1 cellular context compared by ENCODE assay signal in the genomic region with DNA sequence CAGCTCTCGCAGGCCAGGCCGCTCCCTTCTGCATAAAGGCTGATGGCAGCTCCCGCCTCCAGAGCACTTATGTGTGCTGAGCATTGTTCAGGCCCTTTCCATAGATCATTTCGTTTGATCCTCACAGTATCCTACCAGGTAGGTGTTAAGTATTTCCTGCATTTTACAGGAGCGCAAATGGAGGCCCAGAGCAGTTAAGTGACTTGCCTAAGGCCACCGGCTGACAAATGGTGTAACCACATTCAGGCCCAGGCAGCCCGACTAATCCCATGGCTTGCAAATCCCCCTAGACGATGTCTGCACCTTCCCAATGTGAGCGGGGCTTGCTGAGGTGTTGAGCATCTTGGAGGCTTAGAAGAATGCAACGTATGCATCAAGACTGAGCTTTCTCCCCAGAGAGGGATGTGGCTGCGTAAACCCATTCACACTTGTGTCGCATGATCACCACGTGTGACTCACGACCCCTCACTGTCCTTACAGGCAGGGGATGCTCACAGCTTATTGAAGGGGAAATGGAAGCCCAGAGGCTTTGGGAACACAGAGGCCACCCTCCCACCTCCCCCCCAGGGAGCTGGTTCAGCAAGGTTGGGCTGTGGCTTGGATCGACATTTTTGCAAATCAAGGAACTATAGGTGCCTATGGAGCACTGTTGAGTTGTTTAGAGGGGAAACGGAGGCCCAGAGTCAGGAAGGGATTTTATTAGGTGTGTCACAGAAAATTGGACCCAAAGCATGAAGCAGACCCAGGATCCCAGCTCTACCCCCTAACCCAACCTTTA.
TF ChIP-seq lines count a peak whose summit lies in the region.

No MANE protein-coding gene starts in this region.

TF ChIP-seq in HepG2, 621 proteins besides CTCF, POLR2A, EP300 and RAD21 (continues in another document):
- no peak for TF ChIP-seq NCOA2 (CRISPR knock-in tag; IDR thresholded peaks at IDR 0.05)
- TF ChIP-seq SSRP1 (CRISPR knock-in tag; IDR thresholded peaks at IDR 0.05): no peak
- no peak for TF ChIP-seq SMARCC2 (IDR thresholded peaks at IDR 0.05)
- TF ChIP-seq, protein P1, sequence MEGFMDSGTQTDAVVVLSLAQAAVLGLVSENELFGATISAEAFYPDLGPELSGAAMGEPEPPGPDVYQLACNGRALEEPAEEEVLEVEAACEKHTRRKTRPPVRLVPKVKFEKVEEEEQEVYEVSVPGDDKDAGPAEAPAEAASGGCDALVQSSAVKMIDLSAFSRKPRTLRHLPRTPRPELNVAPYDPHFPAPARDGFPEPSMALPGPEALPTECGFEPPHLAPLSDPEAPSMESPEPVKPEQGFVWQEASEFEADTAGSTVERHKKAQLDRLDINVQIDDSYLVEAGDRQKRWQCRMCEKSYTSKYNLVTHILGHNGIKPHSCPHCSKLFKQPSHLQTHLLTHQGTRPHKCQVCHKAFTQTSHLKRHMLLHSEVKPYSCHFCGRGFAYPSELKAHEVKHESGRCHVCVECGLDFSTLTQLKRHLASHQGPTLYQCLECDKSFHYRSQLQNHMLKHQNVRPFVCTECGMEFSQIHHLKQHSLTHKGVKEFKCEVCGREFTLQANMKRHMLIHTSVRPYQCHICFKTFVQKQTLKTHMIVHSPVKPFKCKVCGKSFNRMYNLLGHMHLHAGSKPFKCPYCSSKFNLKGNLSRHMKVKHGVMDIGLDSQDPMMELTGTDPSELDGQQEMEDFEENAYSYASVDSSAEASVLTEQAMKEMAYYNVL (CRISPR knock-in tag; IDR thresholded peaks at IDR 0.05; ENCODE audit: borderline replicate concordance): no peak
- 0 out of 2 replicates have a peak, but pooled peaks have one; percentile 27 for TF ChIP-seq ATF7-NPFF (CRISPR knock-in tag; IDR thresholded peaks at IDR 0.05; ENCODE audit: low read depth)
- no peak for TF ChIP-seq ZNF572 (CRISPR knock-in tag; IDR thresholded peaks at IDR 0.05)
- no peak for TF ChIP-seq NFATC3 (CRISPR knock-in tag; IDR thresholded peaks at IDR 0.05)
- no peak for TF ChIP-seq ZNF329 (CRISPR knock-in tag; IDR thresholded peaks at IDR 0.05; ENCODE audit: low read depth)
- no peak for TF ChIP-seq ZNF143 (CRISPR knock-in tag; IDR thresholded peaks at IDR 0.05)
- TF ChIP-seq RXRA (CRISPR knock-in tag; IDR thresholded peaks at IDR 0.05): no peak
- TF ChIP-seq, protein P2, sequence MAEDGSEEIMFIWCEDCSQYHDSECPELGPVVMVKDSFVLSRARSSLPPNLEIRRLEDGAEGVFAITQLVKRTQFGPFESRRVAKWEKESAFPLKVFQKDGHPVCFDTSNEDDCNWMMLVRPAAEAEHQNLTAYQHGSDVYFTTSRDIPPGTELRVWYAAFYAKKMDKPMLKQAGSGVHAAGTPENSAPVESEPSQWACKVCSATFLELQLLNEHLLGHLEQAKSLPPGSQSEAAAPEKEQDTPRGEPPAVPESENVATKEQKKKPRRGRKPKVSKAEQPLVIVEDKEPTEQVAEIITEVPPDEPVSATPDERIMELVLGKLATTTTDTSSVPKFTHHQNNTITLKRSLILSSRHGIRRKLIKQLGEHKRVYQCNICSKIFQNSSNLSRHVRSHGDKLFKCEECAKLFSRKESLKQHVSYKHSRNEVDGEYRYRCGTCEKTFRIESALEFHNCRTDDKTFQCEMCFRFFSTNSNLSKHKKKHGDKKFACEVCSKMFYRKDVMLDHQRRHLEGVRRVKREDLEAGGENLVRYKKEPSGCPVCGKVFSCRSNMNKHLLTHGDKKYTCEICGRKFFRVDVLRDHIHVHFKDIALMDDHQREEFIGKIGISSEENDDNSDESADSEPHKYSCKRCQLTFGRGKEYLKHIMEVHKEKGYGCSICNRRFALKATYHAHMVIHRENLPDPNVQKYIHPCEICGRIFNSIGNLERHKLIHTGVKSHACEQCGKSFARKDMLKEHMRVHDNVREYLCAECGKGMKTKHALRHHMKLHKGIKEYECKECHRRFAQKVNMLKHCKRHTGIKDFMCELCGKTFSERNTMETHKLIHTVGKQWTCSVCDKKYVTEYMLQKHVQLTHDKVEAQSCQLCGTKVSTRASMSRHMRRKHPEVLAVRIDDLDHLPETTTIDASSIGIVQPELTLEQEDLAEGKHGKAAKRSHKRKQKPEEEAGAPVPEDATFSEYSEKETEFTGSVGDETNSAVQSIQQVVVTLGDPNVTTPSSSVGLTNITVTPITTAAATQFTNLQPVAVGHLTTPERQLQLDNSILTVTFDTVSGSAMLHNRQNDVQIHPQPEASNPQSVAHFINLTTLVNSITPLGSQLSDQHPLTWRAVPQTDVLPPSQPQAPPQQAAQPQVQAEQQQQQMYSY (CRISPR knock-in tag; IDR thresholded peaks at IDR 0.05): no peak
- TF ChIP-seq TMF1 (CRISPR knock-in tag; IDR thresholded peaks at IDR 0.05; ENCODE audit: low read depth): no peak
- TF ChIP-seq, protein P3, sequence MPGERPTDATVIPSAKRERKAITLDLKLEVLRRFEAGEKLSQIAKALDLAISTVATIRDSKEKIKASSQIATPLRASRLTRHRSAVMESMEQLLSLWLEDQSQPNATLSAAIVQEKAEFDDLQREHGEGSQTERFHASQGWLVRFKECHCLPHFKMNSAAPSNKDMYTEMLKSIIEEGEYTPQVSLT (CRISPR knock-in tag; IDR thresholded peaks at IDR 0.05; ENCODE audit: borderline replicate concordance, low read depth): no peak
- peak; percentile 14; the same call in 1 of the 2 replicates for TF ChIP-seq PAF1 (CRISPR knock-in tag; IDR thresholded peaks at IDR 0.05)
- TF ChIP-seq, protein P4, sequence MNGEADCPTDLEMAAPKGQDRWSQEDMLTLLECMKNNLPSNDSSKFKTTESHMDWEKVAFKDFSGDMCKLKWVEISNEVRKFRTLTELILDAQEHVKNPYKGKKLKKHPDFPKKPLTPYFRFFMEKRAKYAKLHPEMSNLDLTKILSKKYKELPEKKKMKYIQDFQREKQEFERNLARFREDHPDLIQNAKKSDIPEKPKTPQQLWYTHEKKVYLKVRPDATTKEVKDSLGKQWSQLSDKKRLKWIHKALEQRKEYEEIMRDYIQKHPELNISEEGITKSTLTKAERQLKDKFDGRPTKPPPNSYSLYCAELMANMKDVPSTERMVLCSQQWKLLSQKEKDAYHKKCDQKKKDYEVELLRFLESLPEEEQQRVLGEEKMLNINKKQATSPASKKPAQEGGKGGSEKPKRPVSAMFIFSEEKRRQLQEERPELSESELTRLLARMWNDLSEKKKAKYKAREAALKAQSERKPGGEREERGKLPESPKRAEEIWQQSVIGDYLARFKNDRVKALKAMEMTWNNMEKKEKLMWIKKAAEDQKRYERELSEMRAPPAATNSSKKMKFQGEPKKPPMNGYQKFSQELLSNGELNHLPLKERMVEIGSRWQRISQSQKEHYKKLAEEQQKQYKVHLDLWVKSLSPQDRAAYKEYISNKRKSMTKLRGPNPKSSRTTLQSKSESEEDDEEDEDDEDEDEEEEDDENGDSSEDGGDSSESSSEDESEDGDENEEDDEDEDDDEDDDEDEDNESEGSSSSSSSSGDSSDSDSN (CRISPR knock-in tag; IDR thresholded peaks at IDR 0.05): no peak
- TF ChIP-seq IKZF1 (IDR thresholded peaks at IDR 0.05): no peak
- no peak for TF ChIP-seq STAT5B (CRISPR knock-in tag; IDR thresholded peaks at IDR 0.05)
- no peak for TF ChIP-seq ZNF768 (CRISPR knock-in tag; IDR thresholded peaks at IDR 0.05)
- TF ChIP-seq SP1 (IDR thresholded peaks at IDR 0.05): no peak
- no peak for TF ChIP-seq SP1 (CRISPR knock-in tag; IDR thresholded peaks at IDR 0.05)
- no peak for TF ChIP-seq ZNF232 (CRISPR knock-in tag; IDR thresholded peaks at IDR 0.05; ENCODE audit: borderline replicate concordance)
- no peak for TF ChIP-seq ZNF124 (CRISPR knock-in tag; IDR thresholded peaks at IDR 0.05)
- TF ChIP-seq FOSL2 (CRISPR knock-in tag; IDR thresholded peaks at IDR 0.05): no peak
- peak; percentile 54; the same call in 1 of the 2 replicates for TF ChIP-seq ZNF788 (CRISPR knock-in tag; IDR thresholded peaks at IDR 0.05; ENCODE audit: borderline replicate concordance)
- no peak for TF ChIP-seq RCOR2 (CRISPR knock-in tag; IDR thresholded peaks at IDR 0.05)
- TF ChIP-seq, protein P5, sequence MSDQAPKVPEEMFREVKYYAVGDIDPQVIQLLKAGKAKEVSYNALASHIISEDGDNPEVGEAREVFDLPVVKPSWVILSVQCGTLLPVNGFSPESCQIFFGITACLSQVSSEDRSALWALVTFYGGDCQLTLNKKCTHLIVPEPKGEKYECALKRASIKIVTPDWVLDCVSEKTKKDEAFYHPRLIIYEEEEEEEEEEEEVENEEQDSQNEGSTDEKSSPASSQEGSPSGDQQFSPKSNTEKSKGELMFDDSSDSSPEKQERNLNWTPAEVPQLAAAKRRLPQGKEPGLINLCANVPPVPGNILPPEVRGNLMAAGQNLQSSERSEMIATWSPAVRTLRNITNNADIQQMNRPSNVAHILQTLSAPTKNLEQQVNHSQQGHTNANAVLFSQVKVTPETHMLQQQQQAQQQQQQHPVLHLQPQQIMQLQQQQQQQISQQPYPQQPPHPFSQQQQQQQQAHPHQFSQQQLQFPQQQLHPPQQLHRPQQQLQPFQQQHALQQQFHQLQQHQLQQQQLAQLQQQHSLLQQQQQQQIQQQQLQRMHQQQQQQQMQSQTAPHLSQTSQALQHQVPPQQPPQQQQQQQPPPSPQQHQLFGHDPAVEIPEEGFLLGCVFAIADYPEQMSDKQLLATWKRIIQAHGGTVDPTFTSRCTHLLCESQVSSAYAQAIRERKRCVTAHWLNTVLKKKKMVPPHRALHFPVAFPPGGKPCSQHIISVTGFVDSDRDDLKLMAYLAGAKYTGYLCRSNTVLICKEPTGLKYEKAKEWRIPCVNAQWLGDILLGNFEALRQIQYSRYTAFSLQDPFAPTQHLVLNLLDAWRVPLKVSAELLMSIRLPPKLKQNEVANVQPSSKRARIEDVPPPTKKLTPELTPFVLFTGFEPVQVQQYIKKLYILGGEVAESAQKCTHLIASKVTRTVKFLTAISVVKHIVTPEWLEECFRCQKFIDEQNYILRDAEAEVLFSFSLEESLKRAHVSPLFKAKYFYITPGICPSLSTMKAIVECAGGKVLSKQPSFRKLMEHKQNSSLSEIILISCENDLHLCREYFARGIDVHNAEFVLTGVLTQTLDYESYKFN (CRISPR knock-in tag; conservative IDR thresholded peaks at IDR 0.05): no peak
- 0 out of 2 replicates have a peak, but pooled peaks have one; percentile 7 for TF ChIP-seq ZMYM2 (CRISPR knock-in tag; IDR thresholded peaks at IDR 0.05)
- TF ChIP-seq HOXD1 (CRISPR knock-in tag; IDR thresholded peaks at IDR 0.05): no peak
- TF ChIP-seq, protein P6, sequence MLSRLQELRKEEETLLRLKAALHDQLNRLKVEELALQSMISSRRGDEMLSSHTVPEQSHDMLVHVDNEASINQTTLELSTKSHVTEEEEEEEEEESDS (CRISPR knock-in tag; IDR thresholded peaks at IDR 0.05; ENCODE audit: borderline replicate concordance): no peak
- TF ChIP-seq, protein P7, sequence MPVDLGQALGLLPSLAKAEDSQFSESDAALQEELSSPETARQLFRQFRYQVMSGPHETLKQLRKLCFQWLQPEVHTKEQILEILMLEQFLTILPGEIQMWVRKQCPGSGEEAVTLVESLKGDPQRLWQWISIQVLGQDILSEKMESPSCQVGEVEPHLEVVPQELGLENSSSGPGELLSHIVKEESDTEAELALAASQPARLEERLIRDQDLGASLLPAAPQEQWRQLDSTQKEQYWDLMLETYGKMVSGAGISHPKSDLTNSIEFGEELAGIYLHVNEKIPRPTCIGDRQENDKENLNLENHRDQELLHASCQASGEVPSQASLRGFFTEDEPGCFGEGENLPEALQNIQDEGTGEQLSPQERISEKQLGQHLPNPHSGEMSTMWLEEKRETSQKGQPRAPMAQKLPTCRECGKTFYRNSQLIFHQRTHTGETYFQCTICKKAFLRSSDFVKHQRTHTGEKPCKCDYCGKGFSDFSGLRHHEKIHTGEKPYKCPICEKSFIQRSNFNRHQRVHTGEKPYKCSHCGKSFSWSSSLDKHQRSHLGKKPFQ (CRISPR knock-in tag; IDR thresholded peaks at IDR 0.05; ENCODE audit: insufficient replicate concordance): no peak
- TF ChIP-seq ZNF263 (CRISPR knock-in tag; IDR thresholded peaks at IDR 0.05): peak; percentile 39; the same call in 1 of the 2 replicates
- TF ChIP-seq, protein P8, sequence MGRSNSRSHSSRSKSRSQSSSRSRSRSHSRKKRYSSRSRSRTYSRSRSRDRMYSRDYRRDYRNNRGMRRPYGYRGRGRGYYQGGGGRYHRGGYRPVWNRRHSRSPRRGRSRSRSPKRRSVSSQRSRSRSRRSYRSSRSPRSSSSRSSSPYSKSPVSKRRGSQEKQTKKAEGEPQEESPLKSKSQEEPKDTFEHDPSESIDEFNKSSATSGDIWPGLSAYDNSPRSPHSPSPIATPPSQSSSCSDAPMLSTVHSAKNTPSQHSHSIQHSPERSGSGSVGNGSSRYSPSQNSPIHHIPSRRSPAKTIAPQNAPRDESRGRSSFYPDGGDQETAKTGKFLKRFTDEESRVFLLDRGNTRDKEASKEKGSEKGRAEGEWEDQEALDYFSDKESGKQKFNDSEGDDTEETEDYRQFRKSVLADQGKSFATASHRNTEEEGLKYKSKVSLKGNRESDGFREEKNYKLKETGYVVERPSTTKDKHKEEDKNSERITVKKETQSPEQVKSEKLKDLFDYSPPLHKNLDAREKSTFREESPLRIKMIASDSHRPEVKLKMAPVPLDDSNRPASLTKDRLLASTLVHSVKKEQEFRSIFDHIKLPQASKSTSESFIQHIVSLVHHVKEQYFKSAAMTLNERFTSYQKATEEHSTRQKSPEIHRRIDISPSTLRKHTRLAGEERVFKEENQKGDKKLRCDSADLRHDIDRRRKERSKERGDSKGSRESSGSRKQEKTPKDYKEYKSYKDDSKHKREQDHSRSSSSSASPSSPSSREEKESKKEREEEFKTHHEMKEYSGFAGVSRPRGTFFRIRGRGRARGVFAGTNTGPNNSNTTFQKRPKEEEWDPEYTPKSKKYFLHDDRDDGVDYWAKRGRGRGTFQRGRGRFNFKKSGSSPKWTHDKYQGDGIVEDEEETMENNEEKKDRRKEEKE (IDR thresholded peaks at IDR 0.05): no peak
- peak; percentile 63 for TF ChIP-seq RBFOX2 (IDR thresholded peaks at IDR 0.05; ENCODE audit: low read depth, low read length)
- no peak for TF ChIP-seq NFE2 (CRISPR knock-in tag; IDR thresholded peaks at IDR 0.05)
